8 cellular contexts compared by ENCODE assay signal in genomic region chr3:113532698-113533533, GRCh38. TPM values are rescaled to one million over a fixed set of nuclear protein-coding genes. Genes with fewer than 3 reads are reported as not detected.
DNase-seq lines count a peak whose midpoint lies in the region; ATAC-seq, FAIRE-seq and TF ChIP-seq lines count a peak whose summit lies in the region.

No MANE protein-coding gene starts in this region.

- H3K23ac ChIP-seq in H1 (ENCODE audit: insufficient read length): no peak overlapping the region

- TF ChIP-seq RAD21 in H1 (IDR thresholded peaks at IDR 0.05 in 1 of 2, conservative IDR thresholded peaks at IDR 0.05 in 1 of 2; ENCODE audit: low read depth in 2 of 2, low read length in 2 of 2): no peak; a peak in 1 of 4 replicates

- H3K36me3 ChIP-seq in HUES48 (ENCODE audit: control insufficient read depth, insufficient read depth, low read length) (no peaks in the 10 kb centered on the region), H1 (ENCODE audit: control insufficient read depth in 2 of 4, insufficient read depth in 4 of 4, low read length in 3 of 4) (no peaks in the 10 kb centered on the region; a peak in 2 of 8 replicates), thoracic aorta (no peaks in the 10 kb centered on the region)

- H3K4me3 Mint-ChIP-seq in CD4-positive, alpha-beta T cell: peak overlapping the region; percentile 98

- POLR2A ChIA-PET in CD4-positive, alpha-beta T cell (lab: Charles Lee): interaction anchor here (0.9 to 1.9 kb wide), 4 partner anchors 18 to 213 kb away, joined by 3 to 77 read pairs (median 8); partner anchors contain the start of genes ATP6V1A, NAA50 and SPICE1
- POLR2A ChIA-PET in H1 (lab: Charles Lee; ENCODE audit: partially characterized antibody): no interaction called here

- no peak for FAIRE-seq in H1 (lab: Jason Lieb, UNC)

- peak overlapping the region; percentile 13; the same call in 1 of the 2 replicates for H3K18ac ChIP-seq in H1 (ENCODE audit: extremely low read depth, low read length)

- peaks cover 77% of the 10 kb centered on the region for H3K4me1 Mint-ChIP-seq in CD4-positive, alpha-beta T cell (ENCODE audit: low read depth)

- H3K4me1 ChIP-seq in HUES48 (ENCODE audit: control insufficient read depth, insufficient read depth, low read length) (0 out of 2 replicates have a peak, but pooled peaks cover 6% of the 10 kb centered on the region), H1 (replicated peaks in 1 of 4; ENCODE audit: control insufficient read depth in 3 of 4, insufficient read depth in 4 of 4, low read length in 3 of 4) (peaks cover 0 to 2% (median 0%) of the 10 kb centered on the region in 4 experiments; a peak in 1 of 7 replicates), thoracic aorta (ENCODE audit: control insufficient read depth in 1 of 2, low read depth in 2 of 2) (peaks cover 2 to 15% of the 10 kb centered on the region in 2 donors)

- H2BK120ac ChIP-seq in H1 (replicated peaks; ENCODE audit: low read depth, low read length): no peak overlapping the region

- no peak overlapping the region for H4K91ac ChIP-seq in H1 (replicated peaks; ENCODE audit: insufficient read length, low read length)

- no peak overlapping the region for H2BK12ac ChIP-seq in H1 (ENCODE audit: low read depth, low read length)

- no peaks in the 10 kb centered on the region for H3K9me3 ChIP-seq in CD4-positive, alpha-beta T cell (ENCODE audit: control insufficient read depth, low read length)
- H3K9me3 ChIP-seq in HUES48 (ENCODE audit: control insufficient read depth, insufficient read depth, low read length) (no peaks in the 10 kb centered on the region), H1 (ENCODE audit: insufficient read depth in 2 of 2, low read depth in 1 of 2, low read length in 1 of 2) (no peaks in the 10 kb centered on the region), thoracic aorta (no peaks in the 10 kb centered on the region)

- no peak overlapping the region for H2BK5ac ChIP-seq in H1 (ENCODE audit: low read depth, low read length)

- H3K4me3 ChIP-seq in HUES48 (ENCODE audit: low read depth, low read length) (peak overlapping the region; percentile 69), H1 (ENCODE audit: extremely low read depth in 1 of 4, insufficient read depth in 2 of 4, low read depth in 3 of 4, low read length in 4 of 4) (peak overlapping the region; percentile 43 to 62 (median 53)), thoracic aorta (peak overlapping the region; percentile 76)

- peak overlapping the region; percentile 91 to 92 for H3K4me2 ChIP-seq in H1 (ENCODE audit: insufficient read depth in 1 of 2, low read depth in 2 of 2, low read length in 2 of 2)

- no peak for TF ChIP-seq EP300 in H1 (IDR thresholded peaks at IDR 0.05; ENCODE audit: borderline replicate concordance in 1 of 2, low read depth in 2 of 2, low read length in 2 of 2)

- no peak for TF ChIP-seq POLR2A in H1 (IDR thresholded peaks at IDR 0.05; ENCODE audit: control extremely low read depth in 1 of 2, low read depth in 2 of 2, low read length in 2 of 2)

- TF ChIP-seq CTCF in CD4-positive, alpha-beta T cell (IDR thresholded peaks at IDR 0.05): no peak
- TF ChIP-seq CTCF in H1 (IDR thresholded peaks at IDR 0.05; ENCODE audit: control extremely low read depth in 1 of 3, insufficient read depth in 1 of 3, low read depth in 1 of 3, low read length in 3 of 3) (no peak), thoracic aorta (IDR thresholded peaks at IDR 0.05) (no peak)

- H2BK20ac ChIP-seq in H1 (ENCODE audit: low read length): no peak overlapping the region

- H3K27me3 ChIP-seq in CD4-positive, alpha-beta T cell (ENCODE audit: control insufficient read depth, insufficient read depth, low read length): no peaks in the 10 kb centered on the region
- H3K27me3 ChIP-seq in HUES48 (ENCODE audit: control insufficient read depth, insufficient read depth, low read length) (peaks cover 76% of the 10 kb centered on the region), H1 (replicated peaks in 1 of 4; ENCODE audit: control insufficient read depth in 3 of 4, extremely low read depth in 1 of 4, insufficient read depth in 3 of 4, low read length in 3 of 4) (peaks cover 33 to 52% (median 43%) of the 10 kb centered on the region in 4 experiments), thoracic aorta (replicated peaks; ENCODE audit: insufficient read depth) (no peaks in the 10 kb centered on the region)

- no peaks in the 10 kb centered on the region for H3K79me1 ChIP-seq in H1 (ENCODE audit: low read depth, low read length)

- peak overlapping the region; percentile 94 for H3K27ac ChIP-seq in CD4-positive, alpha-beta T cell (ENCODE audit: low read depth, low read length)
- H3K27ac ChIP-seq in HUES48 (ENCODE audit: low read depth, low read length) (no peak overlapping the region), H1 (ENCODE audit: low read depth, low read length) (no peak overlapping the region), thoracic aorta (no peak overlapping the region)

- no peaks in the 10 kb centered on the region for H3K27me3 Mint-ChIP-seq in CD4-positive, alpha-beta T cell

- H3K4ac ChIP-seq in H1 (replicated peaks; ENCODE audit: insufficient read length, low read depth, low read length): no peak overlapping the region

- peaks cover 53% of the 10 kb centered on the region for H3K36me3 Mint-ChIP-seq in CD4-positive, alpha-beta T cell (ENCODE audit: low read depth)

- no peak overlapping the region; the same call in 1 of the 2 replicates for H4K8ac ChIP-seq in H1 (ENCODE audit: extremely low read depth, insufficient read depth, low read length)

- peak; percentile 32 for ATAC-seq in CD4-positive, alpha-beta T cell (ENCODE audit: poor library complexity)
- ATAC-seq in GM19452 (IDR thresholded peaks at IDR 0.05; ENCODE audit: unreplicated experiment) (peak; percentile 33), thoracic aorta (ENCODE audit: insufficient number of reproducible peaks, low FRiP score, low read depth) (no peak)

- peak in 9 of 10 experiments; percentile 20 to 61 (median 35) for DNase-seq in CD4-positive, alpha-beta T cell
- peak; percentile 27 to 36 for DNase-seq in activated CD4-positive, alpha-beta T cell treated with anti-CD3 and anti-CD28 coated beads, Interleukin-2, amount 50 U/mL, for 4 hours
- peak in 1 of 2 experiments; percentile 61 for DNase-seq in H1 (ENCODE audit: low read depth in 1 of 2, low spot score in 2 of 2)
- peak; percentile 21 for DNase-seq in myocyte (ENCODE audit: low read depth)
- DNase-seq in thoracic aorta (ENCODE audit: low spot score): no peak
- no peak for DNase-seq in dedifferentiated amniotic fluid mesenchymal stem cell (ENCODE audit: extremely low spot score)

- WGBS in H1 (ENCODE audit: extremely low coverage in 1 of 2, insufficient coverage in 1 of 2, insufficient read length in 1 of 2, insufficient replicate concordance in 2 of 2, low coverage in 1 of 2, low lambda C conversion rate in 2 of 2, missing lambda C conversion rate in 1 of 2), 2 experiments: 2% methylated on average over 63 of the region's 66 CpGs; no CpG with 5 or more reads in 1 of the 2 experiments

- no peak overlapping the region; the same call in 1 of the 2 replicates for H2BK15ac ChIP-seq in H1 (ENCODE audit: low read length)

- no peaks in the 10 kb centered on the region for H3K79me2 ChIP-seq in H1 (ENCODE audit: control insufficient read depth in 1 of 2, insufficient read depth in 2 of 2, low read length in 2 of 2)

- peaks cover 0 to 3% of the 10 kb centered on the region in 2 experiments for H4K20me1 ChIP-seq in H1 (replicated peaks in 1 of 2; ENCODE audit: control insufficient read depth in 1 of 2, insufficient read depth in 2 of 2, low read length in 2 of 2)

- intact Hi-C loops in CD4-positive, alpha-beta T cell (cut with DNase I, micrococcal nuclease): loop anchor here (1.0 to 10.0 kb wide), 6 partner anchors 18 to 522 kb away; partner anchors contain the start of genes CCDC191 (in 1 of the 2), QTRT2 (in 1 of the 2), SPICE1 (in 1 of the 2) and USF3 (in 1 of the 2)

- H3K23me2 ChIP-seq in H1 (ENCODE audit: low read depth, low read length): peaks cover 12% of the 10 kb centered on the region

- H3K56ac ChIP-seq in H1 (replicated peaks; ENCODE audit: insufficient read length, low read depth, low read length): no peak overlapping the region

- CTCF ChIA-PET in CD4-positive, alpha-beta T cell (lab: Charles Lee): interaction anchor here (1.4 to 1.9 kb wide), 2 partner anchors 18 to 45 kb away, joined by 4 to 5 read pairs; partner anchors contain the start of gene SPICE1
- CTCF ChIA-PET in H1 (lab: Charles Lee; ENCODE audit: partially characterized antibody): interaction anchor here (0.7 kb wide), 1 partner anchor 63 kb away, joined by 3 read pairs; no protein-coding TSS in a partner anchor

- H4K5ac ChIP-seq in H1 (ENCODE audit: insufficient read length, low read depth, low read length): no peak overlapping the region

- no peak overlapping the region for H2AK5ac ChIP-seq in H1 (ENCODE audit: low read depth, low read length)

- H2AFZ ChIP-seq in H1 (ENCODE audit: low read length): peak overlapping the region; percentile 88

- 0 out of 2 replicates have a peak overlapping the region, but pooled peaks have one; percentile 10 for H3K9ac ChIP-seq in HUES48 (ENCODE audit: low read depth, low read length)
- peak overlapping the region in 2 of 4 experiments; percentile 25 to 43; a peak in 4 of 7 replicates for H3K9ac ChIP-seq in H1 (replicated peaks in 1 of 4; ENCODE audit: extremely low read depth in 1 of 4, low read depth in 3 of 4, low read length in 3 of 4)

- no peak overlapping the region for H3K14ac ChIP-seq in H1 (ENCODE audit: insufficient read length)

- H3K9me3 Mint-ChIP-seq in CD4-positive, alpha-beta T cell: no peaks in the 10 kb centered on the region

- peak overlapping the region; percentile 98 for H3K27ac Mint-ChIP-seq in CD4-positive, alpha-beta T cell

RNA-seq across cellular contexts. Expression of gene SIDT1, which starts 0.6 kb away (rescaled TPM):
- total RNA-seq in CD4-positive, alpha-beta T cell: 10 to 100 TPM; 28.8 to 37.3 TPM
- not detected in 2 replicates for total RNA-seq in H1 (2021; fragmentation: NEBNext Ultra II Directional; extraction: Animal tissue kit (Norgen Biotek cat#: 25700))
- 0.03 and 0.06 TPM in 2 replicates for polyA plus RNA-seq in H1 (2011; rRNA removed)
- polyA plus RNA-seq in H1 (2011; cell fraction: cytosol; rRNA removed): not detected
- polyA plus RNA-seq in H1 (2011; cell fraction: nucleus; rRNA removed): 0.11 TPM
- polyA plus RNA-seq in H1 (2012, experiment 1 of 2): 0.04 TPM in 1 of 4 replicates, not detected in the others
- not detected for polyA plus RNA-seq in H1 (2012, experiment 2 of 2)
- 0.08 TPM for polyA plus RNA-seq in H1 (2013, experiment 1 of 2)
- polyA plus RNA-seq in H1 (2013, experiment 2 of 2): 0.06 TPM
- polyA minus RNA-seq in H1 (2011; rRNA and poly(A)+ RNA removed): not detected in 2 replicates
- polyA minus RNA-seq in H1 (2011; cell fraction: cytosol; rRNA and poly(A)+ RNA removed): not detected
- polyA minus RNA-seq in H1 (2011; cell fraction: nucleus; rRNA and poly(A)+ RNA removed): 0.10 TPM
- total RNA-seq in myocyte: 0.24 TPM in 1 of 2 replicates, not detected in the other
- polyA plus RNA-seq in myocyte (2012): 0.23 TPM
- 10 to 100 TPM in 1 of 2 donors, 1 to 10 TPM in 1; 1.6 to 14.0 TPM for total RNA-seq in thoracic aorta

RNA-seq across cellular contexts. Expression of gene SPICE1, which starts 18.0 kb away (rescaled TPM):
- 10 to 100 TPM; 13.9 to 15.8 TPM for total RNA-seq in CD4-positive, alpha-beta T cell
- total RNA-seq in H1 (2021; fragmentation: NEBNext Ultra II Directional; extraction: Animal tissue kit (Norgen Biotek cat#: 25700)): 14.7 and 19.1 TPM in 2 replicates
- 1.9 and 2.7 TPM in 2 replicates for polyA plus RNA-seq in H1 (2011; rRNA removed)
- 5.7 TPM for polyA plus RNA-seq in H1 (2011; cell fraction: cytosol; rRNA removed)
- polyA plus RNA-seq in H1 (2011; cell fraction: nucleus; rRNA removed): 3.4 TPM
- 6.8 to 10.4 TPM (median 7.5 TPM) in 4 replicates for polyA plus RNA-seq in H1 (2012, experiment 1 of 2)
- polyA plus RNA-seq in H1 (2012, experiment 2 of 2): 0.25 TPM
- 6.3 TPM for polyA plus RNA-seq in H1 (2013, experiment 1 of 2)
- 6.4 TPM for polyA plus RNA-seq in H1 (2013, experiment 2 of 2)
- 5.2 and 6.7 TPM in 2 replicates for polyA minus RNA-seq in H1 (2011; rRNA and poly(A)+ RNA removed)
- polyA minus RNA-seq in H1 (2011; cell fraction: cytosol; rRNA and poly(A)+ RNA removed): 5.7 TPM
- polyA minus RNA-seq in H1 (2011; cell fraction: nucleus; rRNA and poly(A)+ RNA removed): 11.0 TPM
- total RNA-seq in myocyte: 5.5 and 13.0 TPM in 2 replicates
- polyA plus RNA-seq in myocyte (2012): 2.0 TPM
- total RNA-seq in thoracic aorta: 10 to 100 TPM; 16.8 to 21.0 TPM

Comparison
In these comparisons a context has a peak if more than half of its experiments do, and no peak if none do; other contexts are left out.
1. DNase-seq: peak in CD4-positive, alpha-beta T cell (9 of 10), activated CD4-positive, alpha-beta T cell treated with anti-CD3 and anti-CD28 coated beads, Interleukin-2, amount 50 U/mL, for 4 hours (2 of 2) and myocyte (single experiment); none in thoracic aorta (single experiment) and dedifferentiated amniotic fluid mesenchymal stem cell (single experiment).
2. Peak in every context shown above with its lines, with median percentiles within 50 percentile points of each other: H3K4me3 ChIP-seq.